ENCODE assay signal across 20 cellular contexts in the genomic region with DNA sequence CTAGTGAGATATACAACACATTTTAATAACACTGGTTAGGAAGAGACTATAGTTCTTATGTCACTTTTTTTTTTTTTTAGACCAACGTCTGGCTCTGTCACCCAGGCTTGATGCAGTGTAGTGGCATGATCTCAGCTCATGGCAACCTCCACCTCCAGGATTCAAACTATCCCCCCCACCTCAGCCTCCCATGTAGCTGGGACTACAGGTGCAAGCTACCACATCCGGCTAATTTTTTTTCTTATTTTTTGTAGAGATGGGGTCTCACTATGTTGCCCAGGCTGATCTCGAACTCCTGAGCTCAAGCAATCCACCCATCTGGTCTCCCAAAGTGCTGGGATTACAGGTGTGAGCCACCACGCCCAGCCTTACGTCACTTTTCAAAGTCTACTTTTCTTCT.
A peak's percentile ranks its signal among the peaks of the same experiment; 100 is the strongest.
DNase-seq lines count a peak whose midpoint lies in the region; ATAC-seq and TF ChIP-seq lines count a peak whose summit lies in the region.
"Had no signal": no experiment of that assay in that cellular context is flagged by ENCODE, and none has a peak within 500 bp of the region (broad histone marks: within the 10 kb centered on the region; RNA-seq: fewer than 3 reads in every experiment).

No MANE protein-coding gene starts in this region.

- no peaks in the 10 kb centered on the region for H3K27me3 Mint-ChIP-seq in activated CD8-positive, alpha-beta T cell treated with anti-CD3 and anti-CD28 coated beads for 36 hours
- no peaks in the 10 kb centered on the region for H3K27me3 Mint-ChIP-seq in activated CD8-positive, alpha-beta T cell treated with anti-CD3 and anti-CD28 coated beads, Interleukin-2, amount 10 ng/mL, durations not matched to agents 7 days and 5 days (ENCODE audit: low read depth)
- no peaks in the 10 kb centered on the region for H3K27me3 Mint-ChIP-seq in activated naive CD8-positive, alpha-beta T cell treated with anti-CD3 and anti-CD28 coated beads for 36 hours

- CTCF ChIA-PET in activated CD8-positive, alpha-beta T cell treated with anti-CD3 and anti-CD28 coated beads for 36 hours (lab: Charles Lee), result interaction anchor here (1.1 to 3.0 kb wide), 2 partner anchors 17 to 24 kb away, joined by 4 to 7 read pairs; no protein-coding TSS in a partner anchor
- CTCF ChIA-PET in activated CD8-positive, alpha-beta T cell treated with anti-CD3 and anti-CD28 coated beads, Interleukin-2, amount 10 ng/mL, durations not matched to agents 7 days and 5 days (lab: Charles Lee), result interaction anchor here (1.5 to 1.6 kb wide), 3 partner anchors 9 to 27 kb away, joined by 3 to 5 read pairs (median 4); no protein-coding TSS in a partner anchor

- H3K4me1 Mint-ChIP-seq in activated CD8-positive, alpha-beta T cell treated with anti-CD3 and anti-CD28 coated beads for 36 hours (ENCODE audit: low read depth), result peaks cover 89% of the 10 kb centered on the region
- peaks cover 68% of the 10 kb centered on the region for H3K4me1 Mint-ChIP-seq in activated CD8-positive, alpha-beta T cell treated with anti-CD3 and anti-CD28 coated beads, Interleukin-2, amount 10 ng/mL, durations not matched to agents 7 days and 5 days (ENCODE audit: low read depth)
- H3K4me1 Mint-ChIP-seq in activated naive CD8-positive, alpha-beta T cell treated with anti-CD3 and anti-CD28 coated beads for 36 hours, result peaks cover 86% of the 10 kb centered on the region

- peaks cover 31% of the 10 kb centered on the region for H3K36me3 Mint-ChIP-seq in activated CD8-positive, alpha-beta T cell treated with anti-CD3 and anti-CD28 coated beads for 36 hours (ENCODE audit: low read depth)
- peaks cover 13% of the 10 kb centered on the region for H3K36me3 Mint-ChIP-seq in activated CD8-positive, alpha-beta T cell treated with anti-CD3 and anti-CD28 coated beads, Interleukin-2, amount 10 ng/mL, durations not matched to agents 7 days and 5 days (ENCODE audit: low read depth)
- H3K36me3 Mint-ChIP-seq in activated naive CD8-positive, alpha-beta T cell treated with anti-CD3 and anti-CD28 coated beads for 36 hours, result peaks cover 39% of the 10 kb centered on the region

- TF ChIP-seq CTCF in activated CD8-positive, alpha-beta T cell treated with anti-CD3 and anti-CD28 coated beads for 36 hours (IDR thresholded peaks at IDR 0.05), result no peak

- ATAC-seq in activated CD8-positive, alpha-beta T cell treated with anti-CD3 and anti-CD28 coated beads for 36 hours, result no peak
- no peak for ATAC-seq in activated CD8-positive, alpha-beta T cell treated with anti-CD3 and anti-CD28 coated beads, Interleukin-2, amount 10 ng/mL, durations not matched to agents 7 days and 5 days
- no peak for ATAC-seq in HG03342 (IDR thresholded peaks at IDR 0.05; ENCODE audit: unreplicated experiment)
- ATAC-seq: A549 had no signal

- no peak for DNase-seq in activated CD8-positive, alpha-beta T cell treated with anti-CD3 and anti-CD28 coated beads for 36 hours
- no peak for DNase-seq in activated CD8-positive, alpha-beta T cell treated with anti-CD3 and anti-CD28 coated beads, Interleukin-2, amount 10 ng/mL, durations not matched to agents 7 days and 5 days
- DNase-seq in stimulated activated CD4-positive, alpha-beta T cell treated with anti-CD3 and anti-CD28 coated beads, Interleukin-2, amount 100 ng/mL, for 4 hours (ENCODE audit: low read depth), result peak; percentile 29
- DNase-seq in stimulated activated CD4-positive, alpha-beta T cell treated with anti-CD3 and anti-CD28 coated beads, Interleukin-1b, Interleukin-23, amount 100 ng/mL, for 48 hours, result no peak
- no peak for DNase-seq in activated naive CD8-positive, alpha-beta T cell treated with anti-CD3 and anti-CD28 coated beads for 36 hours
- no peak for DNase-seq in cortex of kidney (lab: John Stamatoyannopoulos, UW)
- DNase-seq: COR-L47; GF-D8; GM23248; HCEC 1CT; MV-4-11; NCI-H1417 treated with DMSO at 0.1 percent for 48 hours; NCI-H2029; NCI-H2171; NCI-H446; NCI-H69; NK-92 treated with Interleukin-12 subunit alpha and Interleukin-12 subunit beta, amount 100 ng/mL, for 24 hours; OCI-M1 had no signal

- H3K9me3 Mint-ChIP-seq in activated CD8-positive, alpha-beta T cell treated with anti-CD3 and anti-CD28 coated beads for 36 hours, result peaks cover 2% of the 10 kb centered on the region
- H3K9me3 Mint-ChIP-seq in activated CD8-positive, alpha-beta T cell treated with anti-CD3 and anti-CD28 coated beads, Interleukin-2, amount 10 ng/mL, durations not matched to agents 7 days and 5 days (ENCODE audit: insufficient read depth), result no peaks in the 10 kb centered on the region
- H3K9me3 Mint-ChIP-seq in activated naive CD8-positive, alpha-beta T cell treated with anti-CD3 and anti-CD28 coated beads for 36 hours, result peaks cover 4% of the 10 kb centered on the region

- intact Hi-C loops in activated CD8-positive, alpha-beta T cell treated with anti-CD3 and anti-CD28 coated beads for 36 hours (cut with micrococcal nuclease), result loop anchor here (10.0 kb wide), 1 partner anchor 178 kb away; no protein-coding TSS in a partner anchor

- H3K4me3 Mint-ChIP-seq in activated CD8-positive, alpha-beta T cell treated with anti-CD3 and anti-CD28 coated beads for 36 hours, result no peak overlapping the region
- no peak overlapping the region for H3K4me3 Mint-ChIP-seq in activated CD8-positive, alpha-beta T cell treated with anti-CD3 and anti-CD28 coated beads, Interleukin-2, amount 10 ng/mL, durations not matched to agents 7 days and 5 days
- H3K4me3 Mint-ChIP-seq in activated naive CD8-positive, alpha-beta T cell treated with anti-CD3 and anti-CD28 coated beads for 36 hours, result peak overlapping the region; percentile 7

- POLR2A ChIA-PET in activated CD8-positive, alpha-beta T cell treated with anti-CD3 and anti-CD28 coated beads for 36 hours (lab: Charles Lee), result interaction anchor here (0.6 to 1.5 kb wide), 4 partner anchors 13 to 198 kb away, joined by 3 to 5 read pairs (median 3); no protein-coding TSS in a partner anchor
- POLR2A ChIA-PET in activated CD8-positive, alpha-beta T cell treated with anti-CD3 and anti-CD28 coated beads, Interleukin-2, amount 10 ng/mL, durations not matched to agents 7 days and 5 days (lab: Charles Lee), result no interaction called here

- peak overlapping the region; percentile 74 for H3K27ac Mint-ChIP-seq in activated CD8-positive, alpha-beta T cell treated with anti-CD3 and anti-CD28 coated beads for 36 hours
- H3K27ac Mint-ChIP-seq in activated CD8-positive, alpha-beta T cell treated with anti-CD3 and anti-CD28 coated beads, Interleukin-2, amount 10 ng/mL, durations not matched to agents 7 days and 5 days, result no peak overlapping the region
- peak overlapping the region; percentile 97 for H3K27ac Mint-ChIP-seq in activated naive CD8-positive, alpha-beta T cell treated with anti-CD3 and anti-CD28 coated beads for 36 hours
